7 cellular contexts compared by ENCODE assay signal in genomic region chr7:112940314-112940732, GRCh38.
DNase-seq lines count a peak whose midpoint lies in the region; ATAC-seq and TF ChIP-seq lines count a peak whose summit lies in the region.

No MANE protein-coding gene starts in this region.

- intact Hi-C loops in psoas muscle (cut with DNase I), result no loop called here

- H3K4me1 ChIP-seq in psoas muscle, result peaks cover 17% of the 10 kb centered on the region

- H3K27me3 ChIP-seq in psoas muscle (ENCODE audit: insufficient read depth in 3 of 3, low read length in 2 of 3), result no peaks in the 10 kb centered on the region

- WGBS in psoas muscle, 3 donors, result 12 to 18% (median 15%) methylated on average over 8 of the region's 8 CpGs

- DNase-seq in SK-N-MC (ENCODE audit: low read depth, low spot score), result no peak
- DNase-seq in fibroblast of villous mesenchyme (ENCODE audit: low read depth), result no peak
- no peak for DNase-seq in psoas muscle
- no peak for DNase-seq in activated gamma-delta T cell treated with Interleukin-2 at 50 U/mL for 16 hours
- no peak for DNase-seq in activated effector memory CD4-positive, alpha-beta T cell treated with Interleukin-2 at 50 U/mL for 16 hours

- TF ChIP-seq CTCF in fibroblast of villous mesenchyme (IDR thresholded peaks at IDR 0.05; ENCODE audit: insufficient read depth, low read depth, low read length) (no peak), psoas muscle (IDR thresholded peaks at IDR 0.05) (no peak)

- no peaks in the 10 kb centered on the region for H3K36me3 ChIP-seq in SK-N-MC (ENCODE audit: insufficient read depth, low read length)
- no peaks in the 10 kb centered on the region for H3K36me3 ChIP-seq in psoas muscle (ENCODE audit: insufficient read depth in 1 of 2, low read depth in 1 of 2)

- H3K9me3 ChIP-seq in SK-N-MC (ENCODE audit: low read depth, low read length) (no peaks in the 10 kb centered on the region), psoas muscle (no peaks in the 10 kb centered on the region)

- ATAC-seq in GM18907 (IDR thresholded peaks at IDR 0.05; ENCODE audit: unreplicated experiment) (peak; percentile 51), HG02798 (IDR thresholded peaks at IDR 0.05; ENCODE audit: poor library complexity, unreplicated experiment) (peak; percentile 43), psoas muscle (peak; percentile 55 to 71 (median 58))

- peak overlapping the region; percentile 67 for H3K9ac ChIP-seq in SK-N-MC (ENCODE audit: insufficient read length)

- H3K4me3 ChIP-seq in SK-N-MC (peak overlapping the region; percentile 87), fibroblast of villous mesenchyme (ENCODE audit: low read depth, low read length) (peak overlapping the region; percentile 94), psoas muscle (peak overlapping the region; percentile 70)

- H3K27ac ChIP-seq in SK-N-MC, result no peak overlapping the region
- peak overlapping the region; percentile 85 for H3K27ac ChIP-seq in psoas muscle
